In the genomic region with DNA sequence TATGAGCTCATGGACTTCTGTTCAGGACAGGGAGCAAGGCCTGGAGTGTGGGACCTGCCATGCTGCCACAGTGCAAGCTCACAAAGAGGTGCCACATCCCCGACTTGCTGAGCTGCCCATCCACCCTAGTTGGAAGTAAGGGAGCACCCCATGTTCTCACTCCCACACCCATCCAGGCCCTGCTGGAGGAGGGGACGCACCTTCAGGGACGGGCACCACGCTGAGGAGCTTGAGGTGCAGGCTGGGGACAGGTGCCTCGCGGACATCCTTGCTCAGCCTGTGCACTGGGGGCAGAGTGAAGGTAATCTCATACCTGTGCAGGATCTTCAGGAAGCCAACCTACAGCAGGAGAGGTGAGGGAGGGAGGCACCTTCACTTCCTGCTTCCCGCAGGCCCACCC, we compare ENCODE assay signal across 23 cellular contexts. TPM values are rescaled to one million over a fixed set of nuclear protein-coding genes. Genes with fewer than 3 reads are reported as not detected.
DNase-seq lines count a peak whose midpoint lies in the region; ATAC-seq and TF ChIP-seq lines count a peak whose summit lies in the region.
"Had no signal": no experiment of that assay in that cellular context is flagged by ENCODE, and none has a peak within 500 bp of the region (broad histone marks: within the 10 kb centered on the region; RNA-seq: fewer than 3 reads in every experiment).

No MANE protein-coding gene starts in this region.

- no peak overlapping the region for H4K8ac ChIP-seq in neuronal stem cell (ENCODE audit: low read depth, low read length)

- ATAC-seq in right cardiac atrium, result no peak
- ATAC-seq: K562 had no signal

- WGBS in right cardiac atrium, result 81% methylated on average over 7 of the region's 7 CpGs
- WGBS in neuronal stem cell (ENCODE audit: extremely low coverage in 2 of 2, insufficient read length in 2 of 2, insufficient replicate concordance in 1 of 2), 2 donors, result no CpG with 5 or more reads among the region's 7 CpGs
- WGBS in tibial nerve, 2 donors, result 94 to 100% methylated on average over 1 to 6 of the region's 7 CpGs

- no peak overlapping the region for H4K91ac ChIP-seq in neuronal stem cell (ENCODE audit: low read depth, low read length, poor library complexity)

- intact Hi-C loops in right cardiac atrium (cut with DNase I) (no loop called here), cardiac septum (cut with DNase I) (no loop called here)

- H3K14ac ChIP-seq in neuronal stem cell (ENCODE audit: low read length), result no peak overlapping the region

- H3K79me1 ChIP-seq in neuronal stem cell (ENCODE audit: low read depth, low read length), result peaks cover 3% of the 10 kb centered on the region

- DNase-seq in right cardiac atrium, result peak in 2 of 3 donors; percentile 21 to 32
- DNase-seq in cardiac septum (ENCODE audit: low spot score), result no peak
- DNase-seq in caudate nucleus (lab: John Stamatoyannopoulos, UW), result no peak
- no peak for DNase-seq in neuronal stem cell (ENCODE audit: low spot score)
- DNase-seq in tibial nerve (ENCODE audit: low spot score in 2 of 2), result no peak
- DNase-seq in SW 1271 (lab: John Stamatoyannopoulos, UW), result no peak
- no peak for DNase-seq in GM10266 (ENCODE audit: extremely low spot score)
- DNase-seq in activated T-cell treated with anti-CD3 and anti-CD28 coated beads for 4 hours, result no peak
- DNase-seq: BE2C; CD4-positive, alpha-beta memory T cell; DMS153; DMS79; GDM1; GM23248; HCEC 1CT; IMR-90 had no signal

- no peaks in the 10 kb centered on the region for H3K4me1 ChIP-seq in right cardiac atrium (ENCODE audit: control insufficient read depth, insufficient read depth, low read length)
- H3K4me1 ChIP-seq in neuronal stem cell (ENCODE audit: control insufficient read depth in 2 of 2, insufficient read depth in 1 of 2, low read depth in 1 of 2, low read length in 2 of 2), result peaks cover 0 to 11% of the 10 kb centered on the region in 2 donors
- peaks cover 0 to 85% (median 27%) of the 10 kb centered on the region in 4 donors for H3K4me1 ChIP-seq in tibial nerve

- no peak for TF ChIP-seq POLR2A in tibial nerve (IDR thresholded peaks at IDR 0.05)

- TF ChIP-seq CTCF in tibial nerve (IDR thresholded peaks at IDR 0.05), result no peak
- TF ChIP-seq CTCF in GM10266 (IDR thresholded peaks at IDR 0.05; ENCODE audit: control insufficient read depth, insufficient read depth, low read depth, missing control alignments), result no peak

- H3K4me2 ChIP-seq in neuronal stem cell (ENCODE audit: insufficient read depth, low read length, poor library complexity, severe bottlenecking), result no peak overlapping the region

- peak overlapping the region; percentile 80 for H3K23ac ChIP-seq in neuronal stem cell (ENCODE audit: low read depth, low read length, poor library complexity)

- H2AK5ac ChIP-seq in neuronal stem cell (ENCODE audit: low read depth, low read length), result peak overlapping the region; percentile 14

- no peak overlapping the region for H2BK120ac ChIP-seq in neuronal stem cell (ENCODE audit: low read depth, low read length)

- no peak overlapping the region for H2BK15ac ChIP-seq in neuronal stem cell (ENCODE audit: low read length)

- peak overlapping the region; percentile 62 for H2BK5ac ChIP-seq in neuronal stem cell (ENCODE audit: low read length)

- peaks cover 6 to 45% of the 10 kb centered on the region in 2 donors for H3K36me3 ChIP-seq in neuronal stem cell (replicated peaks in 1 of 2; ENCODE audit: control insufficient read depth in 2 of 2, insufficient read depth in 2 of 2, low read length in 2 of 2)
- H3K36me3 ChIP-seq in tibial nerve, result peaks cover 0 to 41% (median 0%) of the 10 kb centered on the region in 3 donors

- H3K4ac ChIP-seq in neuronal stem cell (ENCODE audit: low read length), result no peak overlapping the region

- H3K4me3 ChIP-seq in right cardiac atrium (ENCODE audit: low read length), result no peak overlapping the region
- H3K4me3 ChIP-seq in neuronal stem cell (ENCODE audit: low read length in 2 of 2), result no peak overlapping the region
- no peak overlapping the region for H3K4me3 ChIP-seq in tibial nerve
- H3K4me3 ChIP-seq: GM23248, K562 had no signal

- no peaks in the 10 kb centered on the region for H3K27me3 ChIP-seq in right cardiac atrium (ENCODE audit: control insufficient read depth, insufficient read depth)
- H3K27me3 ChIP-seq in neuronal stem cell (ENCODE audit: control insufficient read depth in 3 of 3, insufficient read depth in 3 of 3, low read depth in 1 of 3, low read length in 3 of 3), result peaks cover 0 to 27% (median 6%) of the 10 kb centered on the region in 3 experiments
- H3K27me3 ChIP-seq in tibial nerve, result peaks cover 0 to 8% of the 10 kb centered on the region in 2 donors
- H3K27me3 ChIP-seq: BE2C had no signal

- H3K9ac ChIP-seq in neuronal stem cell (ENCODE audit: low read depth, low read length, poor library complexity), result no peak overlapping the region
- H3K9ac ChIP-seq: GM23248 had no signal

- no peak overlapping the region for H3K27ac ChIP-seq in right cardiac atrium (ENCODE audit: low read length)
- peak overlapping the region; percentile 40 for H3K27ac ChIP-seq in caudate nucleus (ENCODE audit: low read depth, low read length)
- H3K27ac ChIP-seq in neuronal stem cell (replicated peaks; ENCODE audit: low read length), result no peak overlapping the region
- H3K27ac ChIP-seq in tibial nerve, result peak overlapping the region in 3 of 4 donors; percentile 26 to 84 (median 80)
- H3K27ac ChIP-seq: C4-2B, GM23248, HL-60 had no signal

- no peaks in the 10 kb centered on the region for H3K9me3 ChIP-seq in right cardiac atrium (ENCODE audit: control insufficient read depth, low read length)
- no peaks in the 10 kb centered on the region for H3K9me3 ChIP-seq in neuronal stem cell (replicated peaks in 1 of 2; ENCODE audit: control insufficient read depth in 2 of 2, insufficient read depth in 1 of 2, low read depth in 1 of 2, low read length in 2 of 2)
- no peaks in the 10 kb centered on the region for H3K9me3 ChIP-seq in tibial nerve
- H3K9me3 ChIP-seq: BE2C had no signal

- no peak overlapping the region for H2BK12ac ChIP-seq in neuronal stem cell (ENCODE audit: low read length)

- no peak overlapping the region for H3K18ac ChIP-seq in neuronal stem cell (ENCODE audit: low read length)

- no peak overlapping the region for H2AFZ ChIP-seq in neuronal stem cell (ENCODE audit: low read length)
- H2AFZ ChIP-seq: GM23248 had no signal

- no peak for TF ChIP-seq EP300 in tibial nerve (IDR thresholded peaks at IDR 0.05)

RNA-seq across cellular contexts. Expression of a gene that starts 12.3 kb away (rescaled TPM):
- 10 to 100 TPM; 11.7 to 13.7 (median 12.1) TPM for total RNA-seq in right cardiac atrium
- polyA plus RNA-seq in right cardiac atrium, result 12.6 TPM
- 9.9 TPM for total RNA-seq in cardiac septum
- 57.7 TPM for polyA plus RNA-seq in neuronal stem cell (2013, experiment 1 of 2)
- polyA plus RNA-seq in neuronal stem cell (2013, experiment 2 of 2), result 57.2 TPM
- 10 to 100 TPM; 14.4 to 32.4 (median 22.2) TPM for total RNA-seq in tibial nerve

RNA-seq across cellular contexts. Expression of a gene that starts 22.8 kb away (rescaled TPM):
- total RNA-seq in right cardiac atrium (10 to 100 TPM in 1 of 4 donors, 1 to 10 TPM in 3; 6.1 to 13.0 (median 7.1) TPM), cardiac septum (9.2 TPM), tibial nerve (10 to 100 TPM; 12.7 to 30.9 (median 18.7) TPM)
- polyA plus RNA-seq in right cardiac atrium, result 8.9 TPM
- 0.39 TPM for polyA plus RNA-seq in neuronal stem cell (2013, experiment 1 of 2)
- 0.47 TPM for polyA plus RNA-seq in neuronal stem cell (2013, experiment 2 of 2)
- total RNA-seq: A172; CD4-positive, alpha-beta memory T cell; GM23248; HT1080; IMR-90 had no signal
- polyA plus RNA-seq: IMR-90 had no signal

RNA-seq across cellular contexts. Expression of a gene that starts 26.0 kb away (rescaled TPM):
- total RNA-seq in right cardiac atrium, result under 1 TPM in 1 of 4 donors, not detected in 3; 0.50 TPM
- 0.07 TPM for polyA plus RNA-seq in right cardiac atrium
- not detected for total RNA-seq in cardiac septum
- 0.13 TPM for polyA plus RNA-seq in neuronal stem cell (2013, experiment 1 of 2)
- polyA plus RNA-seq in neuronal stem cell (2013, experiment 2 of 2), result 0.21 TPM
- 1 to 10 TPM in 2 of 4 donors, not detected in 2; 1.1 to 1.8 TPM for total RNA-seq in tibial nerve
- total RNA-seq: CD4-positive, alpha-beta memory T cell; Daoy; GM23248; H4; HT1080; IMR-90; K562 had no signal
- polyA plus RNA-seq: K562 had no signal

RNA-seq across cellular contexts. Expression of a gene that starts 31.3 kb away (rescaled TPM):
- total RNA-seq in right cardiac atrium (10 to 100 TPM; 63.9 to 92.7 (median 72.1) TPM), cardiac septum (79.8 TPM), tibial nerve (100 to 1,000 TPM in 2 of 4 donors, 10 to 100 TPM in 2; 72.8 to 109 (median 100) TPM)
- 67.4 TPM for polyA plus RNA-seq in right cardiac atrium
- polyA plus RNA-seq in neuronal stem cell (2013, experiment 1 of 2), result 21.7 TPM
- 21.0 TPM for polyA plus RNA-seq in neuronal stem cell (2013, experiment 2 of 2)

RNA-seq across cellular contexts. Expression of a gene that starts 40.8 kb away (rescaled TPM):
- total RNA-seq in right cardiac atrium (10 to 100 TPM in 3 of 4 donors, 1 to 10 TPM in 1; 10.0 to 12.2 (median 11.4) TPM), cardiac septum (9.4 TPM), tibial nerve (10 to 100 TPM; 33.0 to 65.4 (median 43.9) TPM)
- polyA plus RNA-seq in right cardiac atrium, result 7.9 TPM
- 31.6 TPM for polyA plus RNA-seq in neuronal stem cell (2013, experiment 1 of 2)
- 31.4 TPM for polyA plus RNA-seq in neuronal stem cell (2013, experiment 2 of 2)

Comparison
In these comparisons a context has a peak if more than half of its experiments do, and no peak if none do; other contexts are left out.
1. DNase-seq: peak in right cardiac atrium (2 of 3); none in cardiac septum (single experiment), caudate nucleus (0 of 61), neuronal stem cell (single experiment), tibial nerve (0 of 2), SW 1271 (0 of 2), GM10266 (single experiment) and activated T-cell treated with anti-CD3 and anti-CD28 coated beads for 4 hours (single experiment).
2. H3K27ac ChIP-seq: peak in caudate nucleus (single experiment) and tibial nerve (3 of 4); none in right cardiac atrium (single experiment) and neuronal stem cell (single experiment).